In genomic region chr2:130181880-130182682, GRCh38 we compare ENCODE assay signal across 1 cellular context.
A peak's percentile ranks its signal among the peaks of the same experiment; 100 is the strongest.
TF ChIP-seq lines count a peak whose summit lies in the region.
"Not testable (repeated sequence)": the region's sequence is repeated elsewhere in the genome, so short reads cannot be mapped to it uniquely, and the experiment has no call there.

MZT2B (plus strand) TSS chr2:130182262; CDS start chr2:130182283, 21 bp downstream.

TF ChIP-seq in K562, 482 proteins besides CTCF, POLR2A, EP300 and RAD21 (continued from another document and continues in another):
- TF ChIP-seq, protein P1, sequence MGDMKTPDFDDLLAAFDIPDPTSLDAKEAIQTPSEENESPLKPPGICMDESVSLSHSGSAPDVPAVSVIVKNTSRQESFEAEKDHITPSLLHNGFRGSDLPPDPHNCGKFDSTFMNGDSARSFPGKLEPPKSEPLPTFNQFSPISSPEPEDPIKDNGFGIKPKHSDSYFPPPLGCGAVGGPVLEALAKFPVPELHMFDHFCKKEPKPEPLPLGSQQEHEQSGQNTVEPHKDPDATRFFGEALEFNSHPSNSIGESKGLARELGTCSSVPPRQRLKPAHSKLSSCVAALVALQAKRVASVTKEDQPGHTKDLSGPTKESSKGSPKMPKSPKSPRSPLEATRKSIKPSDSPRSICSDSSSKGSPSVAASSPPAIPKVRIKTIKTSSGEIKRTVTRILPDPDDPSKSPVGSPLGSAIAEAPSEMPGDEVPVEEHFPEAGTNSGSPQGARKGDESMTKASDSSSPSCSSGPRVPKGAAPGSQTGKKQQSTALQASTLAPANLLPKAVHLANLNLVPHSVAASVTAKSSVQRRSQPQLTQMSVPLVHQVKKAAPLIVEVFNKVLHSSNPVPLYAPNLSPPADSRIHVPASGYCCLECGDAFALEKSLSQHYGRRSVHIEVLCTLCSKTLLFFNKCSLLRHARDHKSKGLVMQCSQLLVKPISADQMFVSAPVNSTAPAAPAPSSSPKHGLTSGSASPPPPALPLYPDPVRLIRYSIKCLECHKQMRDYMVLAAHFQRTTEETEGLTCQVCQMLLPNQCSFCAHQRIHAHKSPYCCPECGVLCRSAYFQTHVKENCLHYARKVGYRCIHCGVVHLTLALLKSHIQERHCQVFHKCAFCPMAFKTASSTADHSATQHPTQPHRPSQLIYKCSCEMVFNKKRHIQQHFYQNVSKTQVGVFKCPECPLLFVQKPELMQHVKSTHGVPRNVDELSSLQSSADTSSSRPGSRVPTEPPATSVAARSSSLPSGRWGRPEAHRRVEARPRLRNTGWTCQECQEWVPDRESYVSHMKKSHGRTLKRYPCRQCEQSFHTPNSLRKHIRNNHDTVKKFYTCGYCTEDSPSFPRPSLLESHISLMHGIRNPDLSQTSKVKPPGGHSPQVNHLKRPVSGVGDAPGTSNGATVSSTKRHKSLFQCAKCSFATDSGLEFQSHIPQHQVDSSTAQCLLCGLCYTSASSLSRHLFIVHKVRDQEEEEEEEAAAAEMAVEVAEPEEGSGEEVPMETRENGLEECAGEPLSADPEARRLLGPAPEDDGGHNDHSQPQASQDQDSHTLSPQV (IDR thresholded peaks at IDR 0.05), result peak; percentile 38; the same call in 1 of the 2 replicates
- TF ChIP-seq MYC (IDR thresholded peaks at IDR 0.05; ENCODE audit: low read depth, low read length) (peak; percentile 50), ILF3 (IDR thresholded peaks at IDR 0.05; ENCODE audit: borderline replicate concordance) (peak; percentile 81; the same call in 1 of the 2 replicates), ZFP36 (IDR thresholded peaks at IDR 0.05; ENCODE audit: low read depth, low read length, partially characterized antibody) (peak; percentile 66), NR2C2 (tag; IDR thresholded peaks at IDR 0.05) (peak; percentile 47; the same call in 1 of the 2 replicates), RB1 (IDR thresholded peaks at IDR 0.05; ENCODE audit: low read depth) (peak; percentile 76), NONO (IDR thresholded peaks at IDR 0.05; ENCODE audit: low read depth in 2 of 2, low read length in 1 of 2) (peak; percentile 28 to 90; a peak in 3 of 4 replicates), RBM25 (IDR thresholded peaks at IDR 0.05; ENCODE audit: low read depth, low read length, severe bottlenecking) (peak; percentile 40), KDM5B (IDR thresholded peaks at IDR 0.05; ENCODE audit: insufficient replicate concordance, low read depth, low read length) (peak; percentile 64), ZKSCAN8 (CRISPR knock-in tag; IDR thresholded peaks at IDR 0.05) (peak; percentile 100), SMAD4 (CRISPR knock-in tag; conservative IDR thresholded peaks at IDR 0.05) (peak; percentile 86), JUND (IDR thresholded peaks at IDR 0.05; ENCODE audit: borderline replicate concordance, low read depth, low read length) (peak; percentile 45), JUND (tag; IDR thresholded peaks at IDR 0.05; ENCODE audit: borderline replicate concordance, low read depth, low read length) (peak; percentile 28; the same call in 1 of the 3 replicates), NEUROD1 (IDR thresholded peaks at IDR 0.05; ENCODE audit: borderline replicate concordance, low read depth, low read length, partially characterized antibody) (peak; percentile 35), POLR2G (IDR thresholded peaks at IDR 0.05; ENCODE audit: low read depth, low read length) (peak; percentile 91), ZNF589 (CRISPR knock-in tag; IDR thresholded peaks at IDR 0.05; ENCODE audit: low read depth) (peak; percentile 46; the same call in 1 of the 2 replicates), POLR2AphosphoS5 (IDR thresholded peaks at IDR 0.05; ENCODE audit: control insufficient read depth, insufficient read depth, low read depth, low read length) (peak; percentile 37; the same call in 1 of the 2 replicates), VEZF1 (CRISPR knock-in tag; IDR thresholded peaks at IDR 0.05) (peak; percentile 96), CREB1 (IDR thresholded peaks at IDR 0.05) (peak; percentile 61; the same call in 1 of the 2 replicates), ZBTB11 (CRISPR knock-in tag; IDR thresholded peaks at IDR 0.05) (peak in 1 of 3 experiments; percentile 54; a peak in 1 of 6 replicates), TAF1 (IDR thresholded peaks at IDR 0.05; ENCODE audit: control insufficient read depth, extremely low read depth, insufficient read depth, low read length, severe bottlenecking) (peak; percentile 61), SMC3 (conservative IDR thresholded peaks at IDR 0.05; ENCODE audit: insufficient read depth, low read depth, low read length) (peak; percentile 60)
- not testable (repeated sequence) for TF ChIP-seq MYC (CRISPR knock-in tag; IDR thresholded peaks at IDR 0.05; ENCODE audit: borderline replicate concordance, low read depth); NR2C2 (CRISPR knock-in tag; IDR thresholded peaks at IDR 0.05); CREB1 (CRISPR knock-in tag; IDR thresholded peaks at IDR 0.05)
- TF ChIP-seq, protein P2, sequence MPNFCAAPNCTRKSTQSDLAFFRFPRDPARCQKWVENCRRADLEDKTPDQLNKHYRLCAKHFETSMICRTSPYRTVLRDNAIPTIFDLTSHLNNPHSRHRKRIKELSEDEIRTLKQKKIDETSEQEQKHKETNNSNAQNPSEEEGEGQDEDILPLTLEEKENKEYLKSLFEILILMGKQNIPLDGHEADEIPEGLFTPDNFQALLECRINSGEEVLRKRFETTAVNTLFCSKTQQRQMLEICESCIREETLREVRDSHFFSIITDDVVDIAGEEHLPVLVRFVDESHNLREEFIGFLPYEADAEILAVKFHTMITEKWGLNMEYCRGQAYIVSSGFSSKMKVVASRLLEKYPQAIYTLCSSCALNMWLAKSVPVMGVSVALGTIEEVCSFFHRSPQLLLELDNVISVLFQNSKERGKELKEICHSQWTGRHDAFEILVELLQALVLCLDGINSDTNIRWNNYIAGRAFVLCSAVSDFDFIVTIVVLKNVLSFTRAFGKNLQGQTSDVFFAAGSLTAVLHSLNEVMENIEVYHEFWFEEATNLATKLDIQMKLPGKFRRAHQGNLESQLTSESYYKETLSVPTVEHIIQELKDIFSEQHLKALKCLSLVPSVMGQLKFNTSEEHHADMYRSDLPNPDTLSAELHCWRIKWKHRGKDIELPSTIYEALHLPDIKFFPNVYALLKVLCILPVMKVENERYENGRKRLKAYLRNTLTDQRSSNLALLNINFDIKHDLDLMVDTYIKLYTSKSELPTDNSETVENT (CRISPR knock-in tag; IDR thresholded peaks at IDR 0.05), result peak; percentile 75; the same call in 1 of the 2 replicates
- TF ChIP-seq, protein P3, sequence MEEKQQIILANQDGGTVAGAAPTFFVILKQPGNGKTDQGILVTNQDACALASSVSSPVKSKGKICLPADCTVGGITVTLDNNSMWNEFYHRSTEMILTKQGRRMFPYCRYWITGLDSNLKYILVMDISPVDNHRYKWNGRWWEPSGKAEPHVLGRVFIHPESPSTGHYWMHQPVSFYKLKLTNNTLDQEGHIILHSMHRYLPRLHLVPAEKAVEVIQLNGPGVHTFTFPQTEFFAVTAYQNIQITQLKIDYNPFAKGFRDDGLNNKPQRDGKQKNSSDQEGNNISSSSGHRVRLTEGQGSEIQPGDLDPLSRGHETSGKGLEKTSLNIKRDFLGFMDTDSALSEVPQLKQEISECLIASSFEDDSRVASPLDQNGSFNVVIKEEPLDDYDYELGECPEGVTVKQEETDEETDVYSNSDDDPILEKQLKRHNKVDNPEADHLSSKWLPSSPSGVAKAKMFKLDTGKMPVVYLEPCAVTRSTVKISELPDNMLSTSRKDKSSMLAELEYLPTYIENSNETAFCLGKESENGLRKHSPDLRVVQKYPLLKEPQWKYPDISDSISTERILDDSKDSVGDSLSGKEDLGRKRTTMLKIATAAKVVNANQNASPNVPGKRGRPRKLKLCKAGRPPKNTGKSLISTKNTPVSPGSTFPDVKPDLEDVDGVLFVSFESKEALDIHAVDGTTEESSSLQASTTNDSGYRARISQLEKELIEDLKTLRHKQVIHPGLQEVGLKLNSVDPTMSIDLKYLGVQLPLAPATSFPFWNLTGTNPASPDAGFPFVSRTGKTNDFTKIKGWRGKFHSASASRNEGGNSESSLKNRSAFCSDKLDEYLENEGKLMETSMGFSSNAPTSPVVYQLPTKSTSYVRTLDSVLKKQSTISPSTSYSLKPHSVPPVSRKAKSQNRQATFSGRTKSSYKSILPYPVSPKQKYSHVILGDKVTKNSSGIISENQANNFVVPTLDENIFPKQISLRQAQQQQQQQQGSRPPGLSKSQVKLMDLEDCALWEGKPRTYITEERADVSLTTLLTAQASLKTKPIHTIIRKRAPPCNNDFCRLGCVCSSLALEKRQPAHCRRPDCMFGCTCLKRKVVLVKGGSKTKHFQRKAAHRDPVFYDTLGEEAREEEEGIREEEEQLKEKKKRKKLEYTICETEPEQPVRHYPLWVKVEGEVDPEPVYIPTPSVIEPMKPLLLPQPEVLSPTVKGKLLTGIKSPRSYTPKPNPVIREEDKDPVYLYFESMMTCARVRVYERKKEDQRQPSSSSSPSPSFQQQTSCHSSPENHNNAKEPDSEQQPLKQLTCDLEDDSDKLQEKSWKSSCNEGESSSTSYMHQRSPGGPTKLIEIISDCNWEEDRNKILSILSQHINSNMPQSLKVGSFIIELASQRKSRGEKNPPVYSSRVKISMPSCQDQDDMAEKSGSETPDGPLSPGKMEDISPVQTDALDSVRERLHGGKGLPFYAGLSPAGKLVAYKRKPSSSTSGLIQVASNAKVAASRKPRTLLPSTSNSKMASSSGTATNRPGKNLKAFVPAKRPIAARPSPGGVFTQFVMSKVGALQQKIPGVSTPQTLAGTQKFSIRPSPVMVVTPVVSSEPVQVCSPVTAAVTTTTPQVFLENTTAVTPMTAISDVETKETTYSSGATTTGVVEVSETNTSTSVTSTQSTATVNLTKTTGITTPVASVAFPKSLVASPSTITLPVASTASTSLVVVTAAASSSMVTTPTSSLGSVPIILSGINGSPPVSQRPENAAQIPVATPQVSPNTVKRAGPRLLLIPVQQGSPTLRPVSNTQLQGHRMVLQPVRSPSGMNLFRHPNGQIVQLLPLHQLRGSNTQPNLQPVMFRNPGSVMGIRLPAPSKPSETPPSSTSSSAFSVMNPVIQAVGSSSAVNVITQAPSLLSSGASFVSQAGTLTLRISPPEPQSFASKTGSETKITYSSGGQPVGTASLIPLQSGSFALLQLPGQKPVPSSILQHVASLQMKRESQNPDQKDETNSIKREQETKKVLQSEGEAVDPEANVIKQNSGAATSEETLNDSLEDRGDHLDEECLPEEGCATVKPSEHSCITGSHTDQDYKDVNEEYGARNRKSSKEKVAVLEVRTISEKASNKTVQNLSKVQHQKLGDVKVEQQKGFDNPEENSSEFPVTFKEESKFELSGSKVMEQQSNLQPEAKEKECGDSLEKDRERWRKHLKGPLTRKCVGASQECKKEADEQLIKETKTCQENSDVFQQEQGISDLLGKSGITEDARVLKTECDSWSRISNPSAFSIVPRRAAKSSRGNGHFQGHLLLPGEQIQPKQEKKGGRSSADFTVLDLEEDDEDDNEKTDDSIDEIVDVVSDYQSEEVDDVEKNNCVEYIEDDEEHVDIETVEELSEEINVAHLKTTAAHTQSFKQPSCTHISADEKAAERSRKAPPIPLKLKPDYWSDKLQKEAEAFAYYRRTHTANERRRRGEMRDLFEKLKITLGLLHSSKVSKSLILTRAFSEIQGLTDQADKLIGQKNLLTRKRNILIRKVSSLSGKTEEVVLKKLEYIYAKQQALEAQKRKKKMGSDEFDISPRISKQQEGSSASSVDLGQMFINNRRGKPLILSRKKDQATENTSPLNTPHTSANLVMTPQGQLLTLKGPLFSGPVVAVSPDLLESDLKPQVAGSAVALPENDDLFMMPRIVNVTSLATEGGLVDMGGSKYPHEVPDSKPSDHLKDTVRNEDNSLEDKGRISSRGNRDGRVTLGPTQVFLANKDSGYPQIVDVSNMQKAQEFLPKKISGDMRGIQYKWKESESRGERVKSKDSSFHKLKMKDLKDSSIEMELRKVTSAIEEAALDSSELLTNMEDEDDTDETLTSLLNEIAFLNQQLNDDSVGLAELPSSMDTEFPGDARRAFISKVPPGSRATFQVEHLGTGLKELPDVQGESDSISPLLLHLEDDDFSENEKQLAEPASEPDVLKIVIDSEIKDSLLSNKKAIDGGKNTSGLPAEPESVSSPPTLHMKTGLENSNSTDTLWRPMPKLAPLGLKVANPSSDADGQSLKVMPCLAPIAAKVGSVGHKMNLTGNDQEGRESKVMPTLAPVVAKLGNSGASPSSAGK (IDR thresholded peaks at IDR 0.05), result peak; percentile 28; the same call in 1 of the 2 replicates
- TF ChIP-seq, protein P4, sequence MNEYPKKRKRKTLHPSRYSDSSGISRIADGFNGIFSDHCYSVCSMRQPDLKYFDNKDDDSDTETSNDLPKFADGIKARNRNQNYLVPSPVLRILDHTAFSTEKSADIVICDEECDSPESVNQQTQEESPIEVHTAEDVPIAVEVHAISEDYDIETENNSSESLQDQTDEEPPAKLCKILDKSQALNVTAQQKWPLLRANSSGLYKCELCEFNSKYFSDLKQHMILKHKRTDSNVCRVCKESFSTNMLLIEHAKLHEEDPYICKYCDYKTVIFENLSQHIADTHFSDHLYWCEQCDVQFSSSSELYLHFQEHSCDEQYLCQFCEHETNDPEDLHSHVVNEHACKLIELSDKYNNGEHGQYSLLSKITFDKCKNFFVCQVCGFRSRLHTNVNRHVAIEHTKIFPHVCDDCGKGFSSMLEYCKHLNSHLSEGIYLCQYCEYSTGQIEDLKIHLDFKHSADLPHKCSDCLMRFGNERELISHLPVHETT (CRISPR knock-in tag; conservative IDR thresholded peaks at IDR 0.05 in 1 of 2, IDR thresholded peaks at IDR 0.05 in 1 of 2), result peak in 1 of 2 experiments; percentile 67; a peak in 2 of 4 replicates
